In the genomic region with DNA sequence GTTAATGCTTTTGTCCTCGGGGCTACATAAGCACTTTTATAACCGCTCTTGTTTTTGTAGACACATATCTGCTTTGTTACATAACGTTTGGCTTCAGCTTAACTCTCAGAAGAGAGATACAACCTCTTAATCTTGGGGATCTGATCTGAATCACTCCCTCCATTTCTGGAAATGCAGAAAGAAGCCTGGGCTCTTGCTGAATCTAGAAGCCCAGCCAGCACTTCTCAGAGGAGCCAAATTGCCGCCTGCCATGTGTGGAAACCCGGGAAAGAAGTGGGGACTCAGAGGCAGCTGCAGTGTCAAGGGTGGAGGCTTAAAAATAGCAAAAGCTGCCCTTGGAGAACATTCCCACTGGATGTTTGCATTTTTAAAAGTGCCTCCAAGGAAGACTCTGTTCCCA, we compare ENCODE assay signal across 1 cellular context.
TF ChIP-seq lines count a peak whose summit lies in the region.

No MANE protein-coding gene starts in this region.

TF ChIP-seq in SK-N-SH treated with all-trans-retinoic acid at 6 μM for 48 hours, 23 proteins besides CTCF, POLR2A, EP300 and RAD21 (continued from another document):
- TF ChIP-seq, protein P1, sequence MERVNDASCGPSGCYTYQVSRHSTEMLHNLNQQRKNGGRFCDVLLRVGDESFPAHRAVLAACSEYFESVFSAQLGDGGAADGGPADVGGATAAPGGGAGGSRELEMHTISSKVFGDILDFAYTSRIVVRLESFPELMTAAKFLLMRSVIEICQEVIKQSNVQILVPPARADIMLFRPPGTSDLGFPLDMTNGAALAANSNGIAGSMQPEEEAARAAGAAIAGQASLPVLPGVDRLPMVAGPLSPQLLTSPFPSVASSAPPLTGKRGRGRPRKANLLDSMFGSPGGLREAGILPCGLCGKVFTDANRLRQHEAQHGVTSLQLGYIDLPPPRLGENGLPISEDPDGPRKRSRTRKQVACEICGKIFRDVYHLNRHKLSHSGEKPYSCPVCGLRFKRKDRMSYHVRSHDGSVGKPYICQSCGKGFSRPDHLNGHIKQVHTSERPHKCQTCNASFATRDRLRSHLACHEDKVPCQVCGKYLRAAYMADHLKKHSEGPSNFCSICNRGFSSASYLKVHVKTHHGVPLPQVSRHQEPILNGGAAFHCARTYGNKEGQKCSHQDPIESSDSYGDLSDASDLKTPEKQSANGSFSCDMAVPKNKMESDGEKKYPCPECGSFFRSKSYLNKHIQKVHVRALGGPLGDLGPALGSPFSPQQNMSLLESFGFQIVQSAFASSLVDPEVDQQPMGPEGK (CRISPR knock-in tag; IDR thresholded peaks at IDR 0.05; ENCODE audit: borderline replicate concordance) = no peak
- TF ChIP-seq PPARA (CRISPR knock-in tag; IDR thresholded peaks at IDR 0.05; ENCODE audit: borderline replicate concordance) = no peak
